ENCODE assay signal across 1 cellular context in the genomic region with DNA sequence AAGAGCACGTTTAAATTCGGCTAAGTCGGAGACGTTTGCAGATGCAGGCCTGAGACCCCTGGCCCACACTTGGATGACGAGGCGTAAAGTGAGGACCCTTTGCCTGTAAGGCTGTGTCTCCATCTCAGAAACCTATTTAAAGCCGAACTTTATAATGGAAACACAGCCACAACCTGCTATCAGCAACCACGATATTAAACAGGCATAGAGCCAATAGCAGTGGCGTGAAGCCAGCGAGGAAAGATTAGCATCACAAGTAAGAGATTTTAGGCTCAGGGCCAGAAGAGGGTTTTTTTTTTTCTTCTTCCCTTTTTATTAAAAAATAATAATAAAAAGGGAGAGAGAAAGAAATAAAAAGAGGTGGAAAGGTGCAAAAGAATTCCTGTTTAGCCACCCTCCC.
TF ChIP-seq lines count a peak whose summit lies in the region.

No MANE protein-coding gene starts in this region.

TF ChIP-seq in GM23338, 12 proteins besides CTCF, POLR2A, EP300 and RAD21 (continued from another document):
- TF ChIP-seq, protein P1, sequence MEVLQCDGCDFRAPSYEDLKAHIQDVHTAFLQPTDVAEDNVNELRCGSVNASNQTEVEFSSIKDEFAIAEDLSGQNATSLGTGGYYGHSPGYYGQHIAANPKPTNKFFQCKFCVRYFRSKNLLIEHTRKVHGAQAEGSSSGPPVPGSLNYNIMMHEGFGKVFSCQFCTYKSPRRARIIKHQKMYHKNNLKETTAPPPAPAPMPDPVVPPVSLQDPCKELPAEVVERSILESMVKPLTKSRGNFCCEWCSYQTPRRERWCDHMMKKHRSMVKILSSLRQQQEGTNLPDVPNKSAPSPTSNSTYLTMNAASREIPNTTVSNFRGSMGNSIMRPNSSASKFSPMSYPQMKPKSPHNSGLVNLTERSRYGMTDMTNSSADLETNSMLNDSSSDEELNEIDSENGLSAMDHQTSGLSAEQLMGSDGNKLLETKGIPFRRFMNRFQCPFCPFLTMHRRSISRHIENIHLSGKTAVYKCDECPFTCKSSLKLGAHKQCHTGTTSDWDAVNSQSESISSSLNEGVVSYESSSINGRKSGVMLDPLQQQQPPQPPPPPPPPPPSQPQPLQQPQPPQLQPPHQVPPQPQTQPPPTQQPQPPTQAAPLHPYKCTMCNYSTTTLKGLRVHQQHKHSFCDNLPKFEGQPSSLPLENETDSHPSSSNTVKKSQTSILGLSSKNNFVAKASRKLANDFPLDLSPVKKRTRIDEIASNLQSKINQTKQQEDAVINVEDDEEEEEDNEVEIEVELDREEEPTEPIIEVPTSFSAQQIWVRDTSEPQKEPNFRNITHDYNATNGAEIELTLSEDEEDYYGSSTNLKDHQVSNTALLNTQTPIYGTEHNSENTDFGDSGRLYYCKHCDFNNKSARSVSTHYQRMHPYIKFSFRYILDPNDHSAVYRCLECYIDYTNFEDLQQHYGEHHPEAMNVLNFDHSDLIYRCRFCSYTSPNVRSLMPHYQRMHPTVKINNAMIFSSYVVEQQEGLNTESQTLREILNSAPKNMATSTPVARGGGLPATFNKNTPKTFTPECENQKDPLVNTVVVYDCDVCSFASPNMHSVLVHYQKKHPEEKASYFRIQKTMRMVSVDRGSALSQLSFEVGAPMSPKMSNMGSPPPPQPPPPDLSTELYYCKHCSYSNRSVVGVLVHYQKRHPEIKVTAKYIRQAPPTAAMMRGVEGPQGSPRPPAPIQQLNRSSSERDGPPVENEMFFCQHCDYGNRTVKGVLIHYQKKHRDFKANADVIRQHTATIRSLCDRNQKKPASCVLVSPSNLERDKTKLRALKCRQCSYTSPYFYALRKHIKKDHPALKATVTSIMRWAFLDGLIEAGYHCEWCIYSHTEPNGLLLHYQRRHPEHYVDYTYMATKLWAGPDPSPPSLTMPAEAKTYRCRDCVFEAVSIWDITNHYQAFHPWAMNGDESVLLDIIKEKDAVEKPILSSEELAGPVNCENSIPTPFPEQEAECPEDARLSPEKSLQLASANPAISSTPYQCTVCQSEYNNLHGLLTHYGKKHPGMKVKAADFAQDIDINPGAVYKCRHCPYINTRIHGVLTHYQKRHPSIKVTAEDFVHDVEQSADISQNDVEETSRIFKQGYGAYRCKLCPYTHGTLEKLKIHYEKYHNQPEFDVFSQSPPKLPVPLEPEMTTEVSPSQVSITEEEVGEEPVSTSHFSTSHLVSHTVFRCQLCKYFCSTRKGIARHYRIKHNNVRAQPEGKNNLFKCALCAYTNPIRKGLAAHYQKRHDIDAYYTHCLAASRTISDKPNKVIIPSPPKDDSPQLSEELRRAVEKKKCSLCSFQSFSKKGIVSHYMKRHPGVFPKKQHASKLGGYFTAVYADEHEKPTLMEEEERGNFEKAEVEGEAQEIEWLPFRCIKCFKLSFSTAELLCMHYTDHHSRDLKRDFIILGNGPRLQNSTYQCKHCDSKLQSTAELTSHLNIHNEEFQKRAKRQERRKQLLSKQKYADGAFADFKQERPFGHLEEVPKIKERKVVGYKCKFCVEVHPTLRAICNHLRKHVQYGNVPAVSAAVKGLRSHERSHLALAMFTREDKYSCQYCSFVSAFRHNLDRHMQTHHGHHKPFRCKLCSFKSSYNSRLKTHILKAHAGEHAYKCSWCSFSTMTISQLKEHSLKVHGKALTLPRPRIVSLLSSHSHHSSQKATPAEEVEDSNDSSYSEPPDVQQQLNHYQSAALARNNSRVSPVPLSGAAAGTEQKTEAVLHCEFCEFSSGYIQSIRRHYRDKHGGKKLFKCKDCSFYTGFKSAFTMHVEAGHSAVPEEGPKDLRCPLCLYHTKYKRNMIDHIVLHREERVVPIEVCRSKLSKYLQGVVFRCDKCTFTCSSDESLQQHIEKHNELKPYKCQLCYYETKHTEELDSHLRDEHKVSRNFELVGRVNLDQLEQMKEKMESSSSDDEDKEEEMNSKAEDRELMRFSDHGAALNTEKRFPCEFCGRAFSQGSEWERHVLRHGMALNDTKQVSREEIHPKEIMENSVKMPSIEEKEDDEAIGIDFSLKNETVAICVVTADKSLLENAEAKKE (CRISPR knock-in tag; IDR thresholded peaks at IDR 0.05): no peak
- no peak for TF ChIP-seq POLR2AphosphoS5 (IDR thresholded peaks at IDR 0.05; ENCODE audit: low read depth)
- no peak for TF ChIP-seq EZH2 (IDR thresholded peaks at IDR 0.05; ENCODE audit: low read depth, unreplicated experiment)
- TF ChIP-seq NANOG (IDR thresholded peaks at IDR 0.05; ENCODE audit: borderline replicate concordance): no peak
- TF ChIP-seq JUNB (IDR thresholded peaks at IDR 0.05; ENCODE audit: unreplicated experiment): no peak
- no peak for TF ChIP-seq STAT1 (IDR thresholded peaks at IDR 0.05; ENCODE audit: unreplicated experiment)
- TF ChIP-seq EZH2phosphoT487 (IDR thresholded peaks at IDR 0.05; ENCODE audit: unreplicated experiment): no peak
- no peak for TF ChIP-seq CREB1 (CRISPR knock-in tag; IDR thresholded peaks at IDR 0.05; ENCODE audit: low read depth)
- TF ChIP-seq ZNF331 (CRISPR knock-in tag; IDR thresholded peaks at IDR 0.05; ENCODE audit: low read depth): no peak
- no peak for TF ChIP-seq ZNF114 (CRISPR knock-in tag; IDR thresholded peaks at IDR 0.05)
- TF ChIP-seq, protein P2, sequence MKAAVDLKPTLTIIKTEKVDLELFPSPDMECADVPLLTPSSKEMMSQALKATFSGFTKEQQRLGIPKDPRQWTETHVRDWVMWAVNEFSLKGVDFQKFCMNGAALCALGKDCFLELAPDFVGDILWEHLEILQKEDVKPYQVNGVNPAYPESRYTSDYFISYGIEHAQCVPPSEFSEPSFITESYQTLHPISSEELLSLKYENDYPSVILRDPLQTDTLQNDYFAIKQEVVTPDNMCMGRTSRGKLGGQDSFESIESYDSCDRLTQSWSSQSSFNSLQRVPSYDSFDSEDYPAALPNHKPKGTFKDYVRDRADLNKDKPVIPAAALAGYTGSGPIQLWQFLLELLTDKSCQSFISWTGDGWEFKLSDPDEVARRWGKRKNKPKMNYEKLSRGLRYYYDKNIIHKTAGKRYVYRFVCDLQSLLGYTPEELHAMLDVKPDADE (IDR thresholded peaks at IDR 0.05): no peak
